Comparison of ENCODE assay signal across 19 cellular contexts in the genomic region with DNA sequence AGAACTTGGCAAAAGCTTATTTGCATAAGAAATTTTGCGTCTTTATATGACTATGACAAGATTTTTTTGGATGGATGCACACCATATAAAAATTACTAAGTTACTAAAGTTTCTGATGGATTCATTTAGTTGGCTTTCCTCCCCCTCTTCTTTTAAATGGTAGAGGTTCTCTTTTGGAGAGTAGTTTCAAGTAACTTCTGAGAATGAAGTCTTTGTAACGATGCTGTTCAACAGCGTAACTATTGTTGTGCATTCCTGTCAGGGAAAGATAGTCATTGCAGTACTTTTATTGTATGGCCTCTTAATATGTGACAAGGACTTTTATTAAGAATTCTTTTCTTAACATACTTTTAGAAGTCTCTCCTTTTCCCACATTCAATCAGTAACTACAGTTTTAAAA. TPM values are rescaled to one million over a fixed set of nuclear protein-coding genes. Genes with fewer than 3 reads are reported as not detected.
A peak's percentile ranks its signal among the peaks of the same experiment; 100 is the strongest.
DNase-seq lines count a peak whose midpoint lies in the region; ATAC-seq and TF ChIP-seq lines count a peak whose summit lies in the region.
"Had no signal": no experiment of that assay in that cellular context is flagged by ENCODE, and none has a peak within 500 bp of the region (broad histone marks: within the 10 kb centered on the region; RNA-seq: fewer than 3 reads in every experiment).

No MANE protein-coding gene starts in this region.

- intact Hi-C loops in dorsolateral prefrontal cortex (cut with DNase I) = no loop called here
- intact Hi-C loops in gastrocnemius medialis (cut with DNase I; ENCODE audit: low total_unique reads) = no loop called here
- intact Hi-C loops in thyroid gland (cut with DNase I) = no loop called here

- H3K4me3 ChIP-seq in HEK293 (ENCODE audit: low read depth, low read length) (no peak overlapping the region), dorsolateral prefrontal cortex (peak overlapping the region in 2 of 59 donors; percentile 9 to 21), gastrocnemius medialis (no peak overlapping the region), thyroid gland (replicated peaks in 1 of 3) (no peak overlapping the region)
- H3K4me3 ChIP-seq: BLaER1, HAP-1 had no signal

- TF ChIP-seq CTCF in HEK293 (tag by site-specific recombination; IDR thresholded peaks at IDR 0.05) = no peak
- TF ChIP-seq CTCF in dorsolateral prefrontal cortex (IDR thresholded peaks at IDR 0.05 in 54 of 56, conservative IDR thresholded peaks at IDR 0.05 in 2 of 56; ENCODE audit: low read depth in 1 of 56, partially characterized antibody in 56 of 56) = peak in 1 of 56 donors; percentile 17
- no peak for TF ChIP-seq CTCF in gastrocnemius medialis (IDR thresholded peaks at IDR 0.05 in 4 of 5, conservative IDR thresholded peaks at IDR 0.05 in 1 of 5)
- no peak for TF ChIP-seq CTCF in thyroid gland (IDR thresholded peaks at IDR 0.05)

- 75 to 79% methylated on average over 3 of the region's 3 CpGs for WGBS in thyroid gland, 2 donors

- no peaks in the 10 kb centered on the region for H3K27me3 ChIP-seq in dorsolateral prefrontal cortex
- no peaks in the 10 kb centered on the region for H3K27me3 ChIP-seq in gastrocnemius medialis
- no peaks in the 10 kb centered on the region for H3K27me3 ChIP-seq in thyroid gland
- H3K27me3 ChIP-seq: BLaER1 had no signal

- H3K27me3 Mint-ChIP-seq in activated T-cell treated with anti-CD3 and anti-CD28 coated beads, Interleukin-2, amount 50 U/mL, for 24 hours = no peaks in the 10 kb centered on the region

- H3K36me3 ChIP-seq in HEK293 (ENCODE audit: control insufficient read depth in 2 of 2, insufficient read depth in 1 of 2, low read length in 2 of 2) = no peaks in the 10 kb centered on the region; a peak in 1 of 3 replicates
- H3K36me3 ChIP-seq in gastrocnemius medialis = no peaks in the 10 kb centered on the region
- H3K36me3 ChIP-seq in thyroid gland = no peaks in the 10 kb centered on the region
- H3K36me3 ChIP-seq: BLaER1, HAP-1 had no signal

- ATAC-seq in gastrocnemius medialis = no peak
- ATAC-seq: CD8-positive, alpha-beta T cell had no signal

- H3K4me1 ChIP-seq in HEK293 (ENCODE audit: control insufficient read depth, insufficient read depth, low read length) (peaks cover 32% of the 10 kb centered on the region), gastrocnemius medialis (peaks cover 62 to 80% of the 10 kb centered on the region in 2 donors), thyroid gland (peaks cover 57 to 61% of the 10 kb centered on the region in 2 donors)
- H3K4me1 ChIP-seq: BLaER1, Caco-2 had no signal

- H3K27ac Mint-ChIP-seq in activated T-cell treated with anti-CD3 and anti-CD28 coated beads, Interleukin-2, amount 50 U/mL, for 24 hours = no peak overlapping the region
- H3K27ac Mint-ChIP-seq: B cell; CD4-positive, CD25-positive, alpha-beta regulatory T cell; CD8-positive, alpha-beta T cell had no signal

- no peaks in the 10 kb centered on the region for H3K9me3 ChIP-seq in HEK293 (ENCODE audit: control insufficient read depth, insufficient read depth, low read depth, low read length)
- no peaks in the 10 kb centered on the region for H3K9me3 ChIP-seq in gastrocnemius medialis
- no peaks in the 10 kb centered on the region for H3K9me3 ChIP-seq in thyroid gland
- H3K9me3 ChIP-seq: BLaER1, Caco-2, HAP-1 had no signal

- no peak for TF ChIP-seq POLR2A in gastrocnemius medialis (IDR thresholded peaks at IDR 0.05)
- no peak for TF ChIP-seq POLR2A in thyroid gland (IDR thresholded peaks at IDR 0.05)

- DNase-seq in dorsolateral prefrontal cortex (no peak), inferior parietal cortex (ENCODE audit: extremely low spot score) (peak; percentile 28), gastrocnemius medialis (no peak), mesenteric fat pad (ENCODE audit: low spot score) (no peak), thyroid gland (no peak)
- DNase-seq in activated T-cell treated with anti-CD3 and anti-CD28 coated beads, Interleukin-2, amount 50 U/mL, for 24 hours = no peak
- no peak for DNase-seq in stimulated activated CD8-positive, alpha-beta memory T cell treated with anti-CD3 and anti-CD28 coated beads, Interleukin-4, amount 100 ng/mL, for 48 hours
- DNase-seq: Caco-2; CD4-positive, CD25-positive, alpha-beta regulatory T cell; CD8-positive, alpha-beta T cell; DMS153; DND-41; GOT3 had no signal

- no peaks in the 10 kb centered on the region for H3K9me3 Mint-ChIP-seq in activated T-cell treated with anti-CD3 and anti-CD28 coated beads, Interleukin-2, amount 50 U/mL, for 24 hours
- H3K9me3 Mint-ChIP-seq: CD4-positive, CD25-positive, alpha-beta regulatory T cell; CD8-positive, alpha-beta T cell had no signal

- in situ Hi-C loops in gastrocnemius medialis (cut with MboI; ENCODE audit: low sequenced_read_pairs in 4 of 4) = no loop called here

- H3K27ac ChIP-seq in HEK293 (ENCODE audit: extremely low read depth, low read depth, low read length) (no peak overlapping the region), dorsolateral prefrontal cortex (peak overlapping the region in 38 of 59 donors; percentile 2 to 82 (median 46)), gastrocnemius medialis (peak overlapping the region in 3 of 4 donors; percentile 6 to 82 (median 19)), thyroid gland (no peak overlapping the region)
- H3K27ac ChIP-seq: 22Rv1, BLaER1, C4-2B had no signal

- no peaks in the 10 kb centered on the region for H3K36me3 Mint-ChIP-seq in activated T-cell treated with anti-CD3 and anti-CD28 coated beads, Interleukin-2, amount 50 U/mL, for 24 hours (ENCODE audit: low read depth)
- H3K36me3 Mint-ChIP-seq: CD4-positive, CD25-positive, alpha-beta regulatory T cell; CD8-positive, alpha-beta T cell had no signal

- POLR2A ChIA-PET in HEK293 (lab: Yijun Ruan, JAX) = interaction anchor here (2.0 kb wide), 1 partner anchor 16 kb away, joined by 6 read pairs; the partner anchor contains the start of gene NFIA

- peaks cover 28% of the 10 kb centered on the region for H3K4me1 Mint-ChIP-seq in activated T-cell treated with anti-CD3 and anti-CD28 coated beads, Interleukin-2, amount 50 U/mL, for 24 hours (ENCODE audit: low read depth)
- H3K4me1 Mint-ChIP-seq: B cell had no signal

- no peak overlapping the region for H3K4me3 Mint-ChIP-seq in activated T-cell treated with anti-CD3 and anti-CD28 coated beads, Interleukin-2, amount 50 U/mL, for 24 hours
- H3K4me3 Mint-ChIP-seq: B cell; CD4-positive, CD25-positive, alpha-beta regulatory T cell; CD8-positive, alpha-beta T cell had no signal

- CTCF ChIA-PET in HEK293 (lab: Yijun Ruan, JAX) = interaction anchor here (0.5 to 1.6 kb wide), 4 partner anchors 12 to 100 kb away, joined by 3 to 8 read pairs (median 6); no protein-coding TSS in a partner anchor

TF ChIP-seq in HEK293, 187 proteins besides CTCF, POLR2A, EP300 and RAD21:
- TF ChIP-seq ZNF148 (tag by site-specific recombination; IDR thresholded peaks at IDR 0.05; ENCODE audit: borderline replicate concordance) = no peak
- TF ChIP-seq PRDM4 (tag by site-specific recombination; IDR thresholded peaks at IDR 0.05) = peak; percentile 31; the same call in 1 of the 2 replicates
- TF ChIP-seq ZNF2 (tag by site-specific recombination; IDR thresholded peaks at IDR 0.05) = no peak
- no peak for TF ChIP-seq ZNF175 (tag by site-specific recombination; IDR thresholded peaks at IDR 0.05)

RNA-seq across cellular contexts. Expression of gene NFIA, which starts 16.0 kb away (rescaled TPM):
- 100 to 1,000 TPM in 40 of 120 experiments, 10 to 100 TPM in 80; 63.0 to 203 (median 91.8) TPM for total RNA-seq in dorsolateral prefrontal cortex
- 10 to 100 TPM; 12.9 to 27.0 (median 26.6) TPM for total RNA-seq in gastrocnemius medialis
- total RNA-seq in mesenteric fat pad = 111 TPM
- 100 to 1,000 TPM; 105 to 149 (median 118) TPM for total RNA-seq in thyroid gland

Comparison
In these comparisons a context has a peak if more than half of its experiments do, and no peak if none do; other contexts are left out.
1. H3K27ac ChIP-seq: peak in dorsolateral prefrontal cortex (38 of 59) and gastrocnemius medialis (3 of 4); none in HEK293 (single experiment) and thyroid gland (0 of 3).